8 cellular contexts compared by ENCODE assay signal in genomic region chr6:46325561-46326525, GRCh38.
DNase-seq lines count a peak whose midpoint lies in the region; ATAC-seq and TF ChIP-seq lines count a peak whose summit lies in the region.

No MANE protein-coding gene starts in this region.

- no peaks in the 10 kb centered on the region for H3K27me3 ChIP-seq in dorsolateral prefrontal cortex

- intact Hi-C loops in dorsolateral prefrontal cortex (cut with DNase I): loop anchor here (5.0 to 10.0 kb wide), 4 partner anchors 51 to 81 kb away; no protein-coding TSS in a partner anchor

- TF ChIP-seq CTCF in dorsolateral prefrontal cortex (IDR thresholded peaks at IDR 0.05 in 54 of 56, conservative IDR thresholded peaks at IDR 0.05 in 2 of 56; ENCODE audit: low read depth in 1 of 56, partially characterized antibody in 56 of 56): no peak

- peak; percentile 9 for DNase-seq in EH (ENCODE audit: low read depth)
- peak; percentile 26 to 44 for DNase-seq in NCI-H187 (lab: John Stamatoyannopoulos, UW)
- peak; percentile 44 to 86 (median 80) for DNase-seq in dorsolateral prefrontal cortex
- peak; percentile 87 for DNase-seq in non-pigmented ciliary epithelial cell (ENCODE audit: low read depth)
- DNase-seq in stimulated activated CD4-positive, alpha-beta T cell treated with anti-CD3 and anti-CD28 coated beads, Interleukin-4, amount 100 ng/mL, for 1 hour: no peak

- H3K4me3 ChIP-seq in dorsolateral prefrontal cortex: peak overlapping the region; percentile 24 to 78 (median 60)

- H3K27ac ChIP-seq in dorsolateral prefrontal cortex: peak overlapping the region; percentile 31 to 91 (median 82)

- ATAC-seq in HG03565 (IDR thresholded peaks at IDR 0.05; ENCODE audit: unreplicated experiment): no peak
- no peak for ATAC-seq in HG02840 (IDR thresholded peaks at IDR 0.05; ENCODE audit: low FRiP score, unreplicated experiment)
- no peak for ATAC-seq in HG03457 (IDR thresholded peaks at IDR 0.05; ENCODE audit: unreplicated experiment)
